In genomic region chr2:48530033-48530804, GRCh38 we compare ENCODE assay signal across 8 cellular contexts. TPM values are rescaled to one million over a fixed set of nuclear protein-coding genes. Genes with fewer than 3 reads are reported as not detected.
DNase-seq lines count a peak whose midpoint lies in the region; ATAC-seq and TF ChIP-seq lines count a peak whose summit lies in the region.

A gene with protein sequence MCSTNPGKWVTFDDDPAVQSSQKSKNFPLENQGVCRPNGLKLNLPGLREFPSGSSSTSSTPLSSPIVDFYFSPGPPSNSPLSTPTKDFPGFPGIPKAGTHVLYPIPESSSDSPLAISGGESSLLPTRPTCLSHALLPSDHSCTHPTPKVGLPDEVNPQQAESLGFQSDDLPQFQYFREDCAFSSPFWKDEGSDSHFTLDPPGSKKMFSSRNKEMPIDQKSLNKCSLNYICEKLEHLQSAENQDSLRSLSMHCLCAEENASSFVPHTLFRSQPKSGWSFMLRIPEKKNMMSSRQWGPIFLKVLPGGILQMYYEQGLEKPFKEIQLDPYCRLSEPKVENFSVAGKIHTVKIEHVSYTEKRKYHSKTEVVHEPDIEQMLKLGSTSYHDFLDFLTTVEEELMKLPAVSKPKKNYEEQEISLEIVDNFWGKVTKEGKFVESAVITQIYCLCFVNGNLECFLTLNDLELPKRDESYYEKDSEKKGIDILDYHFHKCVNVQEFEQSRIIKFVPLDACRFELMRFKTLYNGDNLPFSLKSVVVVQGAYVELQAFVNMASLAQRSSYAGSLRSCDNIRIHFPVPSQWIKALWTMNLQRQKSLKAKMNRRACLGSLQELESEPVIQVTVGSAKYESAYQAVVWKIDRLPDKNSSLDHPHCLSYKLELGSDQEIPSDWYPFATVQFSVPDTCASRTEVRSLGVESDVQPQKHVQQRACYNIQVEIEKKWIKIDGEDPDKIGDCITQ (plus strand): TSS chr2:48530154. CDS start chr2:48580634, 50,480 bp downstream.

- peak within 1 kb of the TSS; percentile 86 for H3K4me3 Mint-ChIP-seq in progenitor cell of endocrine pancreas (ENCODE audit: low read depth)

- intact Hi-C loops in left ventricle myocardium inferior (cut with micrococcal nuclease), result no loop called here

- TF ChIP-seq CTCF in C4-2B (conservative IDR thresholded peaks at IDR 0.05), result no peak
- 0 out of 2 replicates have a peak, but pooled peaks have one; percentile 7 for TF ChIP-seq CTCF in OCI-LY3 (IDR thresholded peaks at IDR 0.05; ENCODE audit: low read depth, low read length)
- TF ChIP-seq CTCF in left ventricle myocardium inferior (IDR thresholded peaks at IDR 0.05; ENCODE audit: borderline replicate concordance), result peak; percentile 27
- TF ChIP-seq CTCF in progenitor cell of endocrine pancreas (IDR thresholded peaks at IDR 0.05; ENCODE audit: unreplicated experiment), result peak; percentile 38

- H3K9me3 ChIP-seq in OCI-LY3 (ENCODE audit: insufficient read depth, low read length) (no peaks in the 10 kb centered on the region), left ventricle myocardium inferior (replicated peaks) (no peaks in the 10 kb centered on the region)

- H3K27me3 ChIP-seq in OCI-LY3 (ENCODE audit: low read depth, low read length) (peaks cover 7% of the 10 kb centered on the region), left ventricle myocardium inferior (ENCODE audit: low read depth) (no peaks in the 10 kb centered on the region)

- peaks cover 15% of the 10 kb centered on the region for H3K4me1 Mint-ChIP-seq in progenitor cell of endocrine pancreas (ENCODE audit: low read depth)

- H3K27me3 Mint-ChIP-seq in progenitor cell of endocrine pancreas, result peaks cover 4% of the 10 kb centered on the region

- H3K36me3 ChIP-seq in OCI-LY3 (replicated peaks; ENCODE audit: low read depth, low read length), result no peaks in the 10 kb centered on the region
- H3K36me3 ChIP-seq in left ventricle myocardium inferior, result no peaks in the 10 kb centered on the region

- peak; percentile 15 for DNase-seq in activated naive CD4-positive, alpha-beta T cell treated with anti-CD3 and anti-CD28 coated beads, Interleukin-2, amount 50 U/mL, for 16 hours
- DNase-seq in left ventricle myocardium inferior, result peak; percentile 63
- peak; percentile 14 for DNase-seq in progenitor cell of endocrine pancreas (ENCODE audit: low spot score, unreplicated experiment)

- H3K9ac ChIP-seq in OCI-LY3 (ENCODE audit: low read length), result peak within 1 kb of the TSS; percentile 65

- H3K27ac Mint-ChIP-seq in progenitor cell of endocrine pancreas, result peak within 1 kb of the TSS; percentile 86

- H3K4me2 ChIP-seq in OCI-LY3 (ENCODE audit: low read length), result peak within 1 kb of the TSS; percentile 91

- H3K27ac ChIP-seq in C4-2B, result peak within 1 kb of the TSS; percentile 53; the same call in 1 of the 2 replicates
- H3K27ac ChIP-seq in OCI-LY3 (ENCODE audit: low read length), result no peak within 1 kb of the TSS
- H3K27ac ChIP-seq in left ventricle myocardium inferior (replicated peaks), result peak within 1 kb of the TSS; percentile 86

- H2AFZ ChIP-seq in OCI-LY3 (ENCODE audit: low read depth, low read length), result peak within 1 kb of the TSS; percentile 43; the same call in 1 of the 2 replicates

- H3K4me1 ChIP-seq in OCI-LY3 (ENCODE audit: low read length) (peaks cover 9% of the 10 kb centered on the region), left ventricle myocardium inferior (peaks cover 77% of the 10 kb centered on the region)

- peak within 1 kb of the TSS; percentile 83 for H3K4me3 ChIP-seq in OCI-LY3 (ENCODE audit: low read length)
- peak within 1 kb of the TSS; percentile 94 for H3K4me3 ChIP-seq in left ventricle myocardium inferior

- H4K20me1 ChIP-seq in OCI-LY3 (ENCODE audit: insufficient read depth, low read length), result no peaks in the 10 kb centered on the region

- no peaks in the 10 kb centered on the region for H3K9me3 Mint-ChIP-seq in progenitor cell of endocrine pancreas (ENCODE audit: low read depth)

- H3K36me3 Mint-ChIP-seq in progenitor cell of endocrine pancreas (ENCODE audit: insufficient read depth), result no peaks in the 10 kb centered on the region

- H3K79me2 ChIP-seq in OCI-LY3 (ENCODE audit: low read length), result no peaks in the 10 kb centered on the region

- ATAC-seq in GM21360 (IDR thresholded peaks at IDR 0.05; ENCODE audit: unreplicated experiment) (peak; percentile 46), HG02973 (IDR thresholded peaks at IDR 0.05; ENCODE audit: unreplicated experiment) (no peak), HG02588 (IDR thresholded peaks at IDR 0.05; ENCODE audit: unreplicated experiment) (no peak)

RNA-seq across cellular contexts. Expression of the gene that starts here (rescaled TPM):
- total RNA-seq in left ventricle myocardium inferior (6.9 TPM), progenitor cell of endocrine pancreas (8.2 and 8.6 TPM in 2 replicates)
